8 cellular contexts compared by ENCODE assay signal in genomic region chr19:51607920-51608562, GRCh38. TPM values are rescaled to one million over a fixed set of nuclear protein-coding genes. Genes with fewer than 3 reads are reported as not detected.
DNase-seq lines count a peak whose midpoint lies in the region; ATAC-seq and TF ChIP-seq lines count a peak whose summit lies in the region.

No MANE protein-coding gene starts in this region.

- H3K27ac ChIP-seq in esophagus squamous epithelium (no peak overlapping the region), testis (no peak overlapping the region)

- no peaks in the 10 kb centered on the region for H3K4me1 ChIP-seq in esophagus squamous epithelium
- no peaks in the 10 kb centered on the region for H3K4me1 ChIP-seq in testis

- no peaks in the 10 kb centered on the region for H3K9me3 Mint-ChIP-seq in activated CD8-positive, alpha-beta T cell treated with anti-CD3 and anti-CD28 coated beads, Interleukin-2, amount 10 ng/mL, durations not matched to agents 7 days and 5 days (ENCODE audit: insufficient read depth)
- H3K9me3 Mint-ChIP-seq in naive thymus-derived CD8-positive, alpha-beta T cell = peaks cover 5 to 75% (median 28%) of the 10 kb centered on the region in 9 donors

- H3K9me3 ChIP-seq in esophagus squamous epithelium (peaks cover 0 to 4% (median 0%) of the 10 kb centered on the region in 3 donors), testis (no peaks in the 10 kb centered on the region)

- no peaks in the 10 kb centered on the region for H3K36me3 Mint-ChIP-seq in activated CD8-positive, alpha-beta T cell treated with anti-CD3 and anti-CD28 coated beads, Interleukin-2, amount 10 ng/mL, durations not matched to agents 7 days and 5 days (ENCODE audit: low read depth)
- peaks cover 18 to 46% (median 28%) of the 10 kb centered on the region in 3 donors for H3K36me3 Mint-ChIP-seq in naive thymus-derived CD8-positive, alpha-beta T cell

- H3K4me1 Mint-ChIP-seq in activated CD8-positive, alpha-beta T cell treated with anti-CD3 and anti-CD28 coated beads, Interleukin-2, amount 10 ng/mL, durations not matched to agents 7 days and 5 days (ENCODE audit: low read depth) = peaks cover 14% of the 10 kb centered on the region
- peaks cover 0 to 23% (median 3%) of the 10 kb centered on the region in 4 donors for H3K4me1 Mint-ChIP-seq in naive thymus-derived CD8-positive, alpha-beta T cell

- no peak for TF ChIP-seq POLR2A in esophagus squamous epithelium (IDR thresholded peaks at IDR 0.05)
- no peak for TF ChIP-seq POLR2A in testis (IDR thresholded peaks at IDR 0.05)

- 29% methylated on average over 8 to 11 of the region's 13 CpGs for WGBS in esophagus squamous epithelium, 2 donors
- 35 to 45% methylated on average over 13 of the region's 13 CpGs for WGBS in testis, 2 donors

- intact Hi-C loops in esophagus squamous epithelium (cut with DNase I) = no loop called here
- intact Hi-C loops in testis (cut with DNase I; ENCODE audit: low total_unique reads) = no loop called here

- H3K36me3 ChIP-seq in esophagus squamous epithelium = no peaks in the 10 kb centered on the region
- H3K36me3 ChIP-seq in testis (ENCODE audit: low read depth, missing control alignments) = no peaks in the 10 kb centered on the region

- H3K27me3 ChIP-seq in esophagus squamous epithelium (peaks cover 0 to 9% (median 0%) of the 10 kb centered on the region in 4 donors), testis (no peaks in the 10 kb centered on the region)

- H3K4me3 ChIP-seq in esophagus squamous epithelium (no peak overlapping the region), testis (no peak overlapping the region)

- CTCF ChIA-PET in activated CD8-positive, alpha-beta T cell treated with anti-CD3 and anti-CD28 coated beads, Interleukin-2, amount 10 ng/mL, durations not matched to agents 7 days and 5 days (lab: Charles Lee) = interaction anchor here (0.6 to 2.2 kb wide), 6 partner anchors 12 to 95 kb away, joined by 3 to 6 read pairs (median 3); no protein-coding TSS in a partner anchor

- ATAC-seq in activated CD8-positive, alpha-beta T cell treated with anti-CD3 and anti-CD28 coated beads, Interleukin-2, amount 10 ng/mL, durations not matched to agents 7 days and 5 days = peak; percentile 49
- ATAC-seq in naive thymus-derived CD8-positive, alpha-beta T cell = no peak
- ATAC-seq in GM18519 (IDR thresholded peaks at IDR 0.05; ENCODE audit: low FRiP score, unreplicated experiment) (no peak), HG02623 (IDR thresholded peaks at IDR 0.05; ENCODE audit: unreplicated experiment) (no peak)

- POLR2A ChIA-PET in activated CD8-positive, alpha-beta T cell treated with anti-CD3 and anti-CD28 coated beads, Interleukin-2, amount 10 ng/mL, durations not matched to agents 7 days and 5 days (lab: Charles Lee) = no interaction called here
- POLR2A ChIA-PET in naive thymus-derived CD8-positive, alpha-beta T cell (lab: Charles Lee) = no interaction called here

- peak in 5 of 6 experiments; percentile 30 to 62 (median 35) for TF ChIP-seq CTCF in esophagus squamous epithelium (IDR thresholded peaks at IDR 0.05)
- peak; percentile 21 to 51 (median 42) for TF ChIP-seq CTCF in testis (IDR thresholded peaks at IDR 0.05)

- H3K4me3 Mint-ChIP-seq in activated CD8-positive, alpha-beta T cell treated with anti-CD3 and anti-CD28 coated beads, Interleukin-2, amount 10 ng/mL, durations not matched to agents 7 days and 5 days = no peak overlapping the region
- H3K4me3 Mint-ChIP-seq in naive thymus-derived CD8-positive, alpha-beta T cell = no peak overlapping the region

- no peak overlapping the region for H3K27ac Mint-ChIP-seq in activated CD8-positive, alpha-beta T cell treated with anti-CD3 and anti-CD28 coated beads, Interleukin-2, amount 10 ng/mL, durations not matched to agents 7 days and 5 days
- H3K27ac Mint-ChIP-seq in naive thymus-derived CD8-positive, alpha-beta T cell = peak overlapping the region in 1 of 10 donors; percentile 69

- DNase-seq in GM03348 (ENCODE audit: low spot score) = peak; percentile 81
- DNase-seq in NCI-H1048 (lab: John Stamatoyannopoulos, UW) = peak; percentile 21
- DNase-seq in activated CD8-positive, alpha-beta T cell treated with anti-CD3 and anti-CD28 coated beads, Interleukin-2, amount 10 ng/mL, durations not matched to agents 7 days and 5 days = peak; percentile 81
- DNase-seq in esophagus squamous epithelium (lab: John Stamatoyannopoulos, UW) = no peak
- DNase-seq in naive thymus-derived CD8-positive, alpha-beta T cell = peak in 8 of 10 donors; percentile 18 to 73 (median 36)
- DNase-seq in testis = peak; percentile 88

- H3K27me3 Mint-ChIP-seq in activated CD8-positive, alpha-beta T cell treated with anti-CD3 and anti-CD28 coated beads, Interleukin-2, amount 10 ng/mL, durations not matched to agents 7 days and 5 days (ENCODE audit: low read depth) = no peaks in the 10 kb centered on the region
- peaks cover 17 to 52% (median 33%) of the 10 kb centered on the region in 5 donors for H3K27me3 Mint-ChIP-seq in naive thymus-derived CD8-positive, alpha-beta T cell

RNA-seq across cellular contexts. Expression of gene SIGLEC5, which starts 22.2 kb away (rescaled TPM):
- not detected for total RNA-seq in activated CD8-positive, alpha-beta T cell treated with anti-CD3 and anti-CD28 coated beads, Interleukin-2, amount 10 ng/mL, durations not matched to agents 7 days and 5 days
- under 1 TPM in 1 of 4 donors, not detected in 3; 0.94 TPM for total RNA-seq in esophagus squamous epithelium
- not detected for total RNA-seq in naive thymus-derived CD8-positive, alpha-beta T cell
- polyA plus RNA-seq in naive thymus-derived CD8-positive, alpha-beta T cell = not detected
- not detected for total RNA-seq in testis
- not detected for polyA plus RNA-seq in testis (ENCODE audit: insufficient read depth, low read depth, low replicate concordance)

RNA-seq across cellular contexts. Expression of gene ZNF175, which starts 37.0 kb away (rescaled TPM):
- total RNA-seq in activated CD8-positive, alpha-beta T cell treated with anti-CD3 and anti-CD28 coated beads, Interleukin-2, amount 10 ng/mL, durations not matched to agents 7 days and 5 days = 1 to 10 TPM; 8.4 to 9.7 TPM
- total RNA-seq in esophagus squamous epithelium (1 to 10 TPM; 2.5 to 5.7 (median 2.9) TPM), testis (10 to 100 TPM; 12.1 to 12.3 TPM)
- total RNA-seq in naive thymus-derived CD8-positive, alpha-beta T cell = 10 to 100 TPM; 17.0 to 21.0 TPM
- polyA plus RNA-seq in naive thymus-derived CD8-positive, alpha-beta T cell = 1 to 10 TPM; 1.9 to 3.7 (median 2.8) TPM
- 11.0 TPM for polyA plus RNA-seq in testis (ENCODE audit: insufficient read depth, low read depth, low replicate concordance)

RNA-seq across cellular contexts. Expression of gene SIGLEC14, which starts 38.6 kb away (rescaled TPM):
- total RNA-seq in activated CD8-positive, alpha-beta T cell treated with anti-CD3 and anti-CD28 coated beads, Interleukin-2, amount 10 ng/mL, durations not matched to agents 7 days and 5 days = not detected
- total RNA-seq in esophagus squamous epithelium (1 to 10 TPM in 1 of 4 donors, under 1 TPM in 1, not detected in 2; 0.97 to 2.9 TPM), testis (1 to 10 TPM; 3.7 to 5.7 TPM)
- under 1 TPM; 0.33 to 0.83 TPM for total RNA-seq in naive thymus-derived CD8-positive, alpha-beta T cell
- polyA plus RNA-seq in naive thymus-derived CD8-positive, alpha-beta T cell = under 1 TPM in 1 of 3 donors, not detected in 2; 0.07 TPM
- 1.5 TPM for polyA plus RNA-seq in testis (ENCODE audit: insufficient read depth, low read depth, low replicate concordance)
